In the genomic region with DNA sequence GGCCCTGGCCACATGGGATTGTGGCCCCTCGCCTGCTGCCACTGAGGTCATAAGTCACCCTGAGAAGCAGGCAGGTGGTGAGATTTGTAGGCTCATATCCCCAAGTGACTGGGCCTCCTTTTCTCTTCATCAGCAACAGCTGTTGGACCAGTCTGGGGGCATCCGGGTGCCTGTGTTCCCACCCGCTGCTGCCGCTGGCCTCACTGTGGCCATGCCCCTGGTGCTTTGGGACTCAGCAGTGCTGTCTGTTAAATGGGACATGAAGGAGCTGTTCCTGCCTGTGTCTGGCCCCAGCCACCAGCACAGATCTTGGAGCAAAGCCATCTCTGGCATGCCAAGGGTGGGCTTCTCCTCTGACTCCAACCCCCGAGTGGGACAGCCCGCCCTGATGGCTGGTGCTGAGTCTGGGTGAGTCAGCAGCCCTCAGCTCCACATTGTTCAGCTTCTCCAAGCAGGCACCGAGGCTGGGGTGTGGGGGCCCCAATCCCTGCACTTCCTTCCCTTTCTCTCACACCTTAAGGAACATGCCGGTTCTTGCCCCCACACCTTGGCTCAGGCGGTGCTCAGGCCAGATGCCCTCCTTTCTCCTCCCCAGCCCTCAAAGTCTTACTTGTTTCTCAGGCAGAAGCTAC, we compare ENCODE assay signal across 16 cellular contexts.
DNase-seq lines count a peak whose midpoint lies in the region; ATAC-seq, FAIRE-seq and TF ChIP-seq lines count a peak whose summit lies in the region.
"Had no signal": no experiment of that assay in that cellular context is flagged by ENCODE, and none has a peak within 500 bp of the region (broad histone marks: within the 10 kb centered on the region; RNA-seq: fewer than 3 reads in every experiment).

No MANE protein-coding gene starts in this region.

- H3K4me1 ChIP-seq in HepG2 (ENCODE audit: insufficient read depth, low read length), result peaks cover 41% of the 10 kb centered on the region
- no peaks in the 10 kb centered on the region for H3K4me1 ChIP-seq in right lobe of liver

- TF ChIP-seq CTCF in HepG2 (CRISPR knock-in tag; IDR thresholded peaks at IDR 0.05) (no peak), right lobe of liver (IDR thresholded peaks at IDR 0.05) (no peak), WTC11 (IDR thresholded peaks at IDR 0.05) (no peak)

- H3K9ac ChIP-seq in HepG2 (ENCODE audit: insufficient read depth, low read depth, low read length), result no peak overlapping the region

- no peak overlapping the region for H3K4me3 Mint-ChIP-seq in WTC11
- H3K4me3 Mint-ChIP-seq: CD14-positive monocyte had no signal

- CTCF ChIA-PET in HepG2 (lab: Yijun Ruan, JAX; ENCODE audit: low intra/inter-chr PET ratio, low total read pairs), result no interaction called here
- CTCF ChIA-PET in WTC11 (lab: Charles Lee), result interaction anchor here (0.5 to 1.2 kb wide), 2 partner anchors 15 to 98 kb away, joined by 3 read pairs; no protein-coding TSS in a partner anchor

- TF ChIP-seq EP300 in HepG2 (IDR thresholded peaks at IDR 0.05; ENCODE audit: low read depth in 2 of 2, low read length in 2 of 2), result no peak
- TF ChIP-seq EP300 in HepG2 (CRISPR knock-in tag; IDR thresholded peaks at IDR 0.05; ENCODE audit: borderline replicate concordance), result no peak

- POLR2A ChIA-PET in HepG2 (lab: Yijun Ruan, JAX), result no interaction called here
- POLR2A ChIA-PET in WTC11 (lab: Charles Lee), result no interaction called here

- no peaks in the 10 kb centered on the region; the same call in 1 of the 2 replicates for H4K20me1 ChIP-seq in HepG2 (ENCODE audit: insufficient read depth, low read length)

- DNase-seq in HepG2 (ENCODE audit: low spot score), result no peak
- DNase-seq in right lobe of liver, result no peak
- DNase-seq in WTC11 (ENCODE audit: low spot score), result no peak
- peak; percentile 65 for DNase-seq in islet precursor cell
- DNase-seq in NCI-H774 (lab: John Stamatoyannopoulos, UW), result no peak
- DNase-seq in DMS153 treated with DMSO at 0.1 percent for 48 hours (lab: John Stamatoyannopoulos, UW; ENCODE audit: unreplicated experiment), result no peak
- DNase-seq: AML-193, KBM-7, NCI-H1436, NCI-H2081, NCI-H510A, Peyer's patch, SHP77 treated with DMSO at 0.1 percent for 48 hours had no signal

- 50% methylated on average over 6 of the region's 9 CpGs for WGBS in HepG2 (ENCODE audit: low lambda C conversion rate)
- 76% methylated on average over 2 of the region's 9 CpGs for WGBS in right lobe of liver (ENCODE audit: insufficient coverage, low coverage, low lambda C conversion rate, missing lambda C conversion rate)

- no peak overlapping the region for H2AFZ ChIP-seq in HepG2 (ENCODE audit: low read length)

- TF ChIP-seq POLR2A in HepG2 (IDR thresholded peaks at IDR 0.05; ENCODE audit: insufficient read depth in 1 of 2, low read depth in 2 of 2, low read length in 2 of 2) (no peak), right lobe of liver (IDR thresholded peaks at IDR 0.05) (no peak)

- no peak overlapping the region for H3K4me3 ChIP-seq in HepG2 (replicated peaks in 1 of 3; ENCODE audit: insufficient read depth in 1 of 3, low read depth in 2 of 3, low read length in 3 of 3)
- H3K4me3 ChIP-seq in right lobe of liver, result no peak overlapping the region
- H3K4me3 ChIP-seq: Peyer's patch had no signal

- intact Hi-C loops in HepG2 (cut with micrococcal nuclease; ENCODE audit: unreplicated experiment), result no loop called here
- intact Hi-C loops in right lobe of liver (cut with DNase I), result no loop called here

- H3K27me3 Mint-ChIP-seq in WTC11 (ENCODE audit: low read depth), result no peaks in the 10 kb centered on the region

- H3K4me2 ChIP-seq in HepG2 (ENCODE audit: low read depth, low read length), result no peak overlapping the region

- ATAC-seq in HepG2 (no peak), right lobe of liver (no peak), WTC11 (no peak), GM18498 (IDR thresholded peaks at IDR 0.05; ENCODE audit: unreplicated experiment) (no peak)

- in situ Hi-C loops in HepG2 (cut with HindIII; ENCODE audit: extremely low pct_ligation_motif_present, low pct_unique_long_range_greater_than_20kb), result no loop called here

- H3K9me3 Mint-ChIP-seq in WTC11, result no peaks in the 10 kb centered on the region

- peaks cover 4 to 36% of the 10 kb centered on the region in 2 experiments; a peak in 3 of 5 replicates for H3K27me3 ChIP-seq in HepG2 (ENCODE audit: control insufficient read depth in 1 of 2, insufficient read depth in 2 of 2, low read length in 2 of 2)
- no peaks in the 10 kb centered on the region for H3K27me3 ChIP-seq in right lobe of liver
- H3K27me3 ChIP-seq: Peyer's patch had no signal

- H3K36me3 Mint-ChIP-seq in WTC11, result peaks cover 12% of the 10 kb centered on the region
- H3K36me3 Mint-ChIP-seq: CD14-positive monocyte had no signal

- H3K36me3 ChIP-seq in HepG2 (replicated peaks in 1 of 2; ENCODE audit: control insufficient read depth in 1 of 2, insufficient read depth in 2 of 2, low read length in 2 of 2), result no peaks in the 10 kb centered on the region
- no peaks in the 10 kb centered on the region for H3K36me3 ChIP-seq in right lobe of liver
- H3K36me3 ChIP-seq: Peyer's patch had no signal

- no peaks in the 10 kb centered on the region for H3K9me3 ChIP-seq in HepG2 (ENCODE audit: low read length)
- no peaks in the 10 kb centered on the region for H3K9me3 ChIP-seq in right lobe of liver
- H3K9me3 ChIP-seq: Peyer's patch had no signal

- no peaks in the 10 kb centered on the region for H3K79me2 ChIP-seq in HepG2 (ENCODE audit: insufficient read depth, low read length)

- FAIRE-seq in HepG2 (lab: Jason Lieb, UNC), result no peak

- H3K27ac ChIP-seq in HepG2 (ENCODE audit: extremely low read length, insufficient read depth, low read length) (no peak overlapping the region), right lobe of liver (no peak overlapping the region)
- H3K27ac ChIP-seq: HL-60, Peyer's patch had no signal

- no peak for TF ChIP-seq RAD21 in HepG2 (CRISPR knock-in tag; IDR thresholded peaks at IDR 0.05)

- BruUV-seq in HepG2 (replicated peaks; lab: Mats Ljungman, UMichigan), result no TSS peak

- peak overlapping the region; percentile 71 for H3K27ac Mint-ChIP-seq in WTC11

- H3K4me1 Mint-ChIP-seq in WTC11, result peaks cover 14% of the 10 kb centered on the region
- H3K4me1 Mint-ChIP-seq: CD14-positive monocyte had no signal

TF ChIP-seq in HepG2, 621 proteins besides CTCF, POLR2A, EP300 and RAD21:
- TF ChIP-seq ZNF44 (CRISPR knock-in tag; IDR thresholded peaks at IDR 0.05) (no peak), EHMT2 (IDR thresholded peaks at IDR 0.05; ENCODE audit: borderline replicate concordance, low read depth, low read length) (no peak), ZNF629 (CRISPR knock-in tag; conservative IDR thresholded peaks at IDR 0.05) (0 out of 2 replicates have a peak, but pooled peaks have one; percentile 10)
TF ChIP-seq in HepG2: peak in this region for 1.

TF ChIP-seq in WTC11, 78 proteins besides CTCF, POLR2A, EP300 and RAD21 (continues in another document):
- TF ChIP-seq, protein P1, sequence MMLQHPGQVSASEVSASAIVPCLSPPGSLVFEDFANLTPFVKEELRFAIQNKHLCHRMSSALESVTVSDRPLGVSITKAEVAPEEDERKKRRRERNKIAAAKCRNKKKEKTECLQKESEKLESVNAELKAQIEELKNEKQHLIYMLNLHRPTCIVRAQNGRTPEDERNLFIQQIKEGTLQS (CRISPR knock-in tag; conservative IDR thresholded peaks at IDR 0.05), result no peak
- TF ChIP-seq, protein P2, sequence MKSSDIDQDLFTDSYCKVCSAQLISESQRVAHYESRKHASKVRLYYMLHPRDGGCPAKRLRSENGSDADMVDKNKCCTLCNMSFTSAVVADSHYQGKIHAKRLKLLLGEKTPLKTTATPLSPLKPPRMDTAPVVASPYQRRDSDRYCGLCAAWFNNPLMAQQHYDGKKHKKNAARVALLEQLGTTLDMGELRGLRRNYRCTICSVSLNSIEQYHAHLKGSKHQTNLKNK (CRISPR knock-in tag; IDR thresholded peaks at IDR 0.05), result no peak
- TF ChIP-seq, protein P3, sequence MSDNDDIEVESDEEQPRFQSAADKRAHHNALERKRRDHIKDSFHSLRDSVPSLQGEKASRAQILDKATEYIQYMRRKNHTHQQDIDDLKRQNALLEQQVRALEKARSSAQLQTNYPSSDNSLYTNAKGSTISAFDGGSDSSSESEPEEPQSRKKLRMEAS (CRISPR knock-in tag; IDR thresholded peaks at IDR 0.05), result no peak
- TF ChIP-seq ZNF263 (CRISPR knock-in tag; IDR thresholded peaks at IDR 0.05; ENCODE audit: low read depth) (no peak), ZNF121 (CRISPR knock-in tag; IDR thresholded peaks at IDR 0.05) (no peak), ZNF671 (CRISPR knock-in tag; IDR thresholded peaks at IDR 0.05) (no peak)
- TF ChIP-seq, protein P4, sequence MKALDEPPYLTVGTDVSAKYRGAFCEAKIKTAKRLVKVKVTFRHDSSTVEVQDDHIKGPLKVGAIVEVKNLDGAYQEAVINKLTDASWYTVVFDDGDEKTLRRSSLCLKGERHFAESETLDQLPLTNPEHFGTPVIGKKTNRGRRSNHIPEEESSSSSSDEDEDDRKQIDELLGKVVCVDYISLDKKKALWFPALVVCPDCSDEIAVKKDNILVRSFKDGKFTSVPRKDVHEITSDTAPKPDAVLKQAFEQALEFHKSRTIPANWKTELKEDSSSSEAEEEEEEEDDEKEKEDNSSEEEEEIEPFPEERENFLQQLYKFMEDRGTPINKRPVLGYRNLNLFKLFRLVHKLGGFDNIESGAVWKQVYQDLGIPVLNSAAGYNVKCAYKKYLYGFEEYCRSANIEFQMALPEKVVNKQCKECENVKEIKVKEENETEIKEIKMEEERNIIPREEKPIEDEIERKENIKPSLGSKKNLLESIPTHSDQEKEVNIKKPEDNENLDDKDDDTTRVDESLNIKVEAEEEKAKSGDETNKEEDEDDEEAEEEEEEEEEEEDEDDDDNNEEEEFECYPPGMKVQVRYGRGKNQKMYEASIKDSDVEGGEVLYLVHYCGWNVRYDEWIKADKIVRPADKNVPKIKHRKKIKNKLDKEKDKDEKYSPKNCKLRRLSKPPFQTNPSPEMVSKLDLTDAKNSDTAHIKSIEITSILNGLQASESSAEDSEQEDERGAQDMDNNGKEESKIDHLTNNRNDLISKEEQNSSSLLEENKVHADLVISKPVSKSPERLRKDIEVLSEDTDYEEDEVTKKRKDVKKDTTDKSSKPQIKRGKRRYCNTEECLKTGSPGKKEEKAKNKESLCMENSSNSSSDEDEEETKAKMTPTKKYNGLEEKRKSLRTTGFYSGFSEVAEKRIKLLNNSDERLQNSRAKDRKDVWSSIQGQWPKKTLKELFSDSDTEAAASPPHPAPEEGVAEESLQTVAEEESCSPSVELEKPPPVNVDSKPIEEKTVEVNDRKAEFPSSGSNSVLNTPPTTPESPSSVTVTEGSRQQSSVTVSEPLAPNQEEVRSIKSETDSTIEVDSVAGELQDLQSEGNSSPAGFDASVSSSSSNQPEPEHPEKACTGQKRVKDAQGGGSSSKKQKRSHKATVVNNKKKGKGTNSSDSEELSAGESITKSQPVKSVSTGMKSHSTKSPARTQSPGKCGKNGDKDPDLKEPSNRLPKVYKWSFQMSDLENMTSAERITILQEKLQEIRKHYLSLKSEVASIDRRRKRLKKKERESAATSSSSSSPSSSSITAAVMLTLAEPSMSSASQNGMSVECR (CRISPR knock-in tag; IDR thresholded peaks at IDR 0.05; ENCODE audit: borderline replicate concordance), result no peak
